In genomic region chr13:110726726-110727125, GRCh38 we compare ENCODE assay signal across 11 cellular contexts. TPM values are rescaled to one million over a fixed set of nuclear protein-coding genes. Genes with fewer than 3 reads are reported as not detected.
DNase-seq lines count a peak whose midpoint lies in the region; ATAC-seq, FAIRE-seq and TF ChIP-seq lines count a peak whose summit lies in the region.
"Had no signal": no experiment of that assay in that cellular context is flagged by ENCODE, and none has a peak within 500 bp of the region (broad histone marks: within the 10 kb centered on the region; RNA-seq: fewer than 3 reads in every experiment).

No MANE protein-coding gene starts in this region.

- H3K27me3 Mint-ChIP-seq in activated naive CD8-positive, alpha-beta T cell treated with anti-CD3 and anti-CD28 coated beads, Interleukin-2, amount 50 U/mL, for 24 hours, result no peaks in the 10 kb centered on the region

- H3K23ac ChIP-seq in trophoblast cell (ENCODE audit: low read length), result no peak overlapping the region

- H3K27ac Mint-ChIP-seq in activated naive CD8-positive, alpha-beta T cell treated with anti-CD3 and anti-CD28 coated beads, Interleukin-2, amount 50 U/mL, for 24 hours, result peak overlapping the region; percentile 81
- no peak overlapping the region for H3K27ac Mint-ChIP-seq in stimulated activated effector memory CD8-positive, alpha-beta T cell treated with anti-CD3 and anti-CD28 coated beads, Interleukin-12 subunit alpha, Interleukin-12 subunit beta, amount 100 ng/mL, for 72 hours

- peaks cover 4% of the 10 kb centered on the region for H3K36me3 Mint-ChIP-seq in activated naive CD8-positive, alpha-beta T cell treated with anti-CD3 and anti-CD28 coated beads, Interleukin-2, amount 50 U/mL, for 24 hours (ENCODE audit: low read depth)
- H3K36me3 Mint-ChIP-seq in stimulated activated effector memory CD8-positive, alpha-beta T cell treated with anti-CD3 and anti-CD28 coated beads, Interleukin-12 subunit alpha, Interleukin-12 subunit beta, amount 100 ng/mL, for 72 hours, result peaks cover 15% of the 10 kb centered on the region

- no peak overlapping the region for H3K14ac ChIP-seq in trophoblast cell (ENCODE audit: low read length)

- H3K18ac ChIP-seq in trophoblast cell (ENCODE audit: low read length), result no peak overlapping the region

- no peak overlapping the region for H4K91ac ChIP-seq in trophoblast cell (ENCODE audit: low read depth, low read length)

- no peak overlapping the region for H2BK12ac ChIP-seq in trophoblast cell (ENCODE audit: low read length)

- H3K9ac ChIP-seq in trophoblast cell (ENCODE audit: low read length), result no peak overlapping the region

- no peak overlapping the region for H2BK5ac ChIP-seq in trophoblast cell (ENCODE audit: low read depth, low read length, poor library complexity)

- H3K79me2 ChIP-seq in trophoblast cell (ENCODE audit: control insufficient read depth, insufficient read depth, low read length, poor library complexity), result no peaks in the 10 kb centered on the region

- H3K4me2 ChIP-seq in trophoblast cell (ENCODE audit: low read length), result no peak overlapping the region

- peaks cover 2% of the 10 kb centered on the region in 2 experiments for H3K36me3 ChIP-seq in trophoblast cell (ENCODE audit: control insufficient read depth in 1 of 2, insufficient read depth in 2 of 2, low read length in 2 of 2)
- peaks cover 0 to 8% (median under 1%) of the 10 kb centered on the region in 9 donors for H3K36me3 ChIP-seq in heart left ventricle

- H4K8ac ChIP-seq in trophoblast cell (ENCODE audit: low read depth, low read length), result no peak overlapping the region

- peak; percentile 77 for FAIRE-seq in H54 (lab: Jason Lieb, UNC)

- no peak overlapping the region for H2AFZ ChIP-seq in trophoblast cell (ENCODE audit: insufficient read depth, low read length, poor library complexity)

- H2BK120ac ChIP-seq in trophoblast cell (ENCODE audit: insufficient read depth, low read length, poor library complexity), result no peak overlapping the region

- DNase-seq in H54 (ENCODE audit: insufficient read length, low spot score) (no peak), SKM-1 (lab: John Stamatoyannopoulos, UW; ENCODE audit: unreplicated experiment) (peak; percentile 37), putamen (ENCODE audit: low spot score) (no peak), trophoblast cell (no peak), heart left ventricle (no peak)
- peak; percentile 62 for DNase-seq in activated naive CD8-positive, alpha-beta T cell treated with anti-CD3 and anti-CD28 coated beads, Interleukin-2, amount 50 U/mL, for 24 hours
- peak; percentile 48 to 80 for DNase-seq in stimulated activated effector memory CD8-positive, alpha-beta T cell treated with anti-CD3 and anti-CD28 coated beads, Interleukin-12 subunit alpha, Interleukin-12 subunit beta, amount 100 ng/mL, for 72 hours (ENCODE audit: low spot score in 2 of 2)
- DNase-seq: dorsolateral prefrontal cortex, mammary epithelial cell had no signal

- H3K9me3 Mint-ChIP-seq in activated naive CD8-positive, alpha-beta T cell treated with anti-CD3 and anti-CD28 coated beads, Interleukin-2, amount 50 U/mL, for 24 hours, result no peaks in the 10 kb centered on the region
- H3K9me3 Mint-ChIP-seq in stimulated activated effector memory CD8-positive, alpha-beta T cell treated with anti-CD3 and anti-CD28 coated beads, Interleukin-12 subunit alpha, Interleukin-12 subunit beta, amount 100 ng/mL, for 72 hours, result no peaks in the 10 kb centered on the region

- H3K4me3 ChIP-seq in trophoblast cell (ENCODE audit: low read depth, low read length), result no peak overlapping the region
- no peak overlapping the region for H3K4me3 ChIP-seq in heart left ventricle
- H3K4me3 ChIP-seq: dorsolateral prefrontal cortex had no signal

- H3K4me3 Mint-ChIP-seq in activated naive CD8-positive, alpha-beta T cell treated with anti-CD3 and anti-CD28 coated beads, Interleukin-2, amount 50 U/mL, for 24 hours, result peak overlapping the region; percentile 48
- H3K4me3 Mint-ChIP-seq in stimulated activated effector memory CD8-positive, alpha-beta T cell treated with anti-CD3 and anti-CD28 coated beads, Interleukin-12 subunit alpha, Interleukin-12 subunit beta, amount 100 ng/mL, for 72 hours, result peak overlapping the region; percentile 60

- intact Hi-C loops in heart left ventricle (cut with DNase I), result loop anchor here in 1 of 10 donors (5.0 kb wide), 1 partner anchor 51 kb away; no protein-coding TSS in a partner anchor

- H4K12ac ChIP-seq in trophoblast cell (ENCODE audit: low read depth, low read length), result no peak overlapping the region

- no peaks in the 10 kb centered on the region for H3K79me1 ChIP-seq in trophoblast cell (ENCODE audit: low read length)

- peak; percentile 97 for ATAC-seq in activated naive CD8-positive, alpha-beta T cell treated with anti-CD3 and anti-CD28 coated beads, Interleukin-2, amount 50 U/mL, for 24 hours
- peak; percentile 98 for ATAC-seq in stimulated activated effector memory CD8-positive, alpha-beta T cell treated with anti-CD3 and anti-CD28 coated beads, Interleukin-12 subunit alpha, Interleukin-12 subunit beta, amount 100 ng/mL, for 72 hours
- ATAC-seq in HG03378 (IDR thresholded peaks at IDR 0.05; ENCODE audit: unreplicated experiment) (no peak), heart left ventricle (no peak)
- ATAC-seq: Panc1 had no signal

- TF ChIP-seq POLR2A in H54 (IDR thresholded peaks at IDR 0.05; ENCODE audit: low read depth, low read length) (no peak), heart left ventricle (IDR thresholded peaks at IDR 0.05) (no peak)

- H3K4me1 ChIP-seq in trophoblast cell (ENCODE audit: control insufficient read depth in 1 of 2, insufficient read depth in 2 of 2, low read length in 2 of 2), result no peaks in the 10 kb centered on the region
- H3K4me1 ChIP-seq in heart left ventricle, result peaks cover 0 to 5% (median 0%) of the 10 kb centered on the region in 12 donors

- WGBS in trophoblast cell (ENCODE audit: extremely low coverage, insufficient coverage, insufficient read length), result no CpG with 5 or more reads among the region's 9 CpGs
- 80 to 89% (median 83%) methylated on average over 9 of the region's 9 CpGs for WGBS in heart left ventricle, 4 donors

- H3K27ac ChIP-seq in trophoblast cell (ENCODE audit: low read depth, low read length), result no peak overlapping the region
- no peak overlapping the region for H3K27ac ChIP-seq in heart left ventricle
- H3K27ac ChIP-seq: dorsolateral prefrontal cortex had no signal

- no peak overlapping the region for H3K4ac ChIP-seq in trophoblast cell (ENCODE audit: low read depth, low read length)

- TF ChIP-seq CTCF in heart left ventricle (IDR thresholded peaks at IDR 0.05), result no peak

- no peak overlapping the region for H2AK5ac ChIP-seq in trophoblast cell (ENCODE audit: low read length)

- peaks cover 27% of the 10 kb centered on the region for H3K4me1 Mint-ChIP-seq in activated naive CD8-positive, alpha-beta T cell treated with anti-CD3 and anti-CD28 coated beads, Interleukin-2, amount 50 U/mL, for 24 hours
- H3K4me1 Mint-ChIP-seq in stimulated activated effector memory CD8-positive, alpha-beta T cell treated with anti-CD3 and anti-CD28 coated beads, Interleukin-12 subunit alpha, Interleukin-12 subunit beta, amount 100 ng/mL, for 72 hours, result peaks cover 25% of the 10 kb centered on the region

- no peaks in the 10 kb centered on the region for H3K9me3 ChIP-seq in trophoblast cell (ENCODE audit: insufficient read depth, low read depth, low read length)
- H3K9me3 ChIP-seq in heart left ventricle, result no peaks in the 10 kb centered on the region

- H3K27me3 ChIP-seq in trophoblast cell (ENCODE audit: insufficient read depth, low read length) (no peaks in the 10 kb centered on the region), heart left ventricle (no peaks in the 10 kb centered on the region)
- H3K27me3 ChIP-seq: dorsolateral prefrontal cortex had no signal

RNA-seq across cellular contexts. Expression of gene ING1, which starts 13.2 kb away (rescaled TPM):
- polyA plus RNA-seq in trophoblast cell (2013), result 21.1 and 21.2 TPM in 2 replicates
- 1 to 10 TPM; 5.6 to 9.1 (median 6.6) TPM for total RNA-seq in heart left ventricle
- polyA plus RNA-seq in heart left ventricle, result 10 to 100 TPM in 1 of 2 donors, 1 to 10 TPM in 1; 4.8 to 18.0 TPM

RNA-seq across cellular contexts. Expression of gene CARS2, which starts 20.8 kb away (rescaled TPM):
- polyA plus RNA-seq in trophoblast cell (2013), result 31.3 and 31.8 TPM in 2 replicates
- total RNA-seq in heart left ventricle, result 10 to 100 TPM; 35.4 to 48.4 (median 43.5) TPM
- 10 to 100 TPM; 72.4 to 78.5 TPM for polyA plus RNA-seq in heart left ventricle

Comparison
In these comparisons a context has a peak if more than half of its experiments do, and no peak if none do; other contexts are left out.
1. DNase-seq: peak in SKM-1 (single experiment), activated naive CD8-positive, alpha-beta T cell treated with anti-CD3 and anti-CD28 coated beads, Interleukin-2, amount 50 U/mL, for 24 hours (single experiment) and stimulated activated effector memory CD8-positive, alpha-beta T cell treated with anti-CD3 and anti-CD28 coated beads, Interleukin-12 subunit alpha, Interleukin-12 subunit beta, amount 100 ng/mL, for 72 hours (2 of 2); none in H54 (single experiment), putamen (single experiment), trophoblast cell (0 of 2) and heart left ventricle (0 of 5).
2. ATAC-seq: peak in activated naive CD8-positive, alpha-beta T cell treated with anti-CD3 and anti-CD28 coated beads, Interleukin-2, amount 50 U/mL, for 24 hours (single experiment) and stimulated activated effector memory CD8-positive, alpha-beta T cell treated with anti-CD3 and anti-CD28 coated beads, Interleukin-12 subunit alpha, Interleukin-12 subunit beta, amount 100 ng/mL, for 72 hours (single experiment); none in HG03378 (single experiment) and heart left ventricle (0 of 4).